2 cellular contexts compared by ENCODE assay signal in genomic region chr20:18436847-18437246, GRCh38.
TF ChIP-seq lines count a peak whose summit lies in the region.

No MANE protein-coding gene starts in this region.

TF ChIP-seq in IMR-90, 13 proteins besides CTCF, POLR2A, EP300 and RAD21:
- TF ChIP-seq CHD1 (IDR thresholded peaks at IDR 0.05; ENCODE audit: low read depth, low read length) = no peak
- TF ChIP-seq NFE2L2 (IDR thresholded peaks at IDR 0.05; ENCODE audit: low read depth, low read length) = no peak
- TF ChIP-seq CEBPB (IDR thresholded peaks at IDR 0.05; ENCODE audit: low read depth, low read length) = no peak
- TF ChIP-seq MXI1 (IDR thresholded peaks at IDR 0.05; ENCODE audit: borderline replicate concordance, low read depth, low read length) = no peak
- TF ChIP-seq ELK1 (IDR thresholded peaks at IDR 0.05; ENCODE audit: borderline replicate concordance, low read depth, low read length) = no peak
- TF ChIP-seq RFX5 (IDR thresholded peaks at IDR 0.05; ENCODE audit: low read depth, low read length) = no peak
- TF ChIP-seq MAFK (IDR thresholded peaks at IDR 0.05; ENCODE audit: low read depth, low read length) = no peak
- TF ChIP-seq SMC3 (IDR thresholded peaks at IDR 0.05; ENCODE audit: low read depth, low read length) = no peak
- TF ChIP-seq FOS (IDR thresholded peaks at IDR 0.05; ENCODE audit: low read depth, low read length) = no peak
- no peak for TF ChIP-seq RCOR1 (IDR thresholded peaks at IDR 0.05; ENCODE audit: insufficient replicate concordance, low read length)
- TF ChIP-seq USF2 (IDR thresholded peaks at IDR 0.05; ENCODE audit: low read depth, low read length) = no peak
- no peak for TF ChIP-seq MAZ (IDR thresholded peaks at IDR 0.05; ENCODE audit: borderline replicate concordance, low read depth, low read length)
- no peak for TF ChIP-seq BHLHE40 (IDR thresholded peaks at IDR 0.05; ENCODE audit: low read depth, low read length)

TF ChIP-seq in H1, 55 proteins besides CTCF, POLR2A, EP300 and RAD21:
- TF ChIP-seq TBP (IDR thresholded peaks at IDR 0.05; ENCODE audit: low read depth, low read length) = no peak
TF ChIP-seq in H1: peak in this region for 0.
